1 cellular context compared by ENCODE assay signal in genomic region chr10:125692246-125692931, GRCh38.
TF ChIP-seq lines count a peak whose summit lies in the region.

No MANE protein-coding gene starts in this region.

TF ChIP-seq in HEK293, 187 proteins besides CTCF, POLR2A, EP300 and RAD21:
- TF ChIP-seq SCRT2 (tag by site-specific recombination; IDR thresholded peaks at IDR 0.05) = peak; percentile 41; the same call in 1 of the 2 replicates
- no peak for TF ChIP-seq ZBTB8A (tag by site-specific recombination; IDR thresholded peaks at IDR 0.05)
- peak; percentile 22; the same call in 1 of the 2 replicates for TF ChIP-seq ZSCAN4 (tag by site-specific recombination; IDR thresholded peaks at IDR 0.05)
